ENCODE assay signal across 24 cellular contexts in the genomic region with DNA sequence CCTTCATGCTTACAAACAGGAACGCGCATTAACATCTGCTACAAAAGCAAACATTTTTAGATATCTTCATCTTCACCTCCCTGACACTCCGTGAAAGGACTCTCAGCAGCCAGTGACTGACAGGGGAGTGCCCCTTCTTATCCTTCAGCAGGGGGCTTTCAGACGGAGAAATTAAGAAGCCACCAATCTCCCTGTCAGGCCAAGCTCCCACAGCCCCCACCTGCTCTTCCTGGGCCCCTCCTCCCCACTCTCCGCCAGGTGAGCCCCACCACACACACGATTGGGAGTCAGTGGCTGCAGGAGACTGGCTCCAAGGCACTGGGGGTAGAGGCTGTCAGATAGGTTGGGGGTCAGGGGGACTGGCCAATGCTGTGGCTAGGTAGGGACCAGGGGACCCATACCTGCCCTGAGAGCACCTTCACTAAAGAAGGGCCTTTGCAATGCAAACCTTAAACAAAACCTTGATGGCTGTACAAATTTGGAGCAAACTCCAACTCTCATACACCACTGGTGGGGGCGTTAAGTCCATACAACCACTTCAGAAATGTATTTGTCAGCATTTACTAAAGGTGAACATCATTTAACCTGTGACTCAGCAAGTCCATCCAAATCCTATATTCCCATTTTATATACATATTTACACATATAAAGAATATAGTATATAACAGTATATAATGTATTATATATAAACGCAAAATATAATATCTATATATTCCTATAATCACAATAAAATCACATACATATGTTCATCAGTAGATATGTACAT.
A peak's percentile ranks its signal among the peaks of the same experiment; 100 is the strongest.
DNase-seq lines count a peak whose midpoint lies in the region; ATAC-seq, FAIRE-seq and TF ChIP-seq lines count a peak whose summit lies in the region.
"Had no signal": no experiment of that assay in that cellular context is flagged by ENCODE, and none has a peak within 500 bp of the region (broad histone marks: within the 10 kb centered on the region; RNA-seq: fewer than 3 reads in every experiment).

No MANE protein-coding gene starts in this region.

- H3K9me3 Mint-ChIP-seq in osteocyte (ENCODE audit: unreplicated experiment): no peaks in the 10 kb centered on the region
- H3K9me3 Mint-ChIP-seq: CD8-positive, alpha-beta memory T cell had no signal

- no peak overlapping the region for H3K27ac Mint-ChIP-seq in osteocyte (ENCODE audit: unreplicated experiment)
- H3K27ac Mint-ChIP-seq: CD8-positive, alpha-beta memory T cell had no signal

- CTCF ChIA-PET in A549 (lab: Yijun Ruan, JAX): interaction anchor here (1.2 kb wide), 1 partner anchor 28 kb away, joined by 3 read pairs; no protein-coding TSS in a partner anchor

- POLR2A ChIA-PET in A549 (lab: Yijun Ruan, JAX): no interaction called here

- WGBS in A549 (ENCODE audit: missing lambda C conversion rate): 48% methylated on average over 7 of the region's 8 CpGs
- WGBS in upper lobe of left lung, 2 donors: 83 to 94% methylated on average over 6 to 8 of the region's 8 CpGs

- H3K4me1 Mint-ChIP-seq in osteocyte (ENCODE audit: unreplicated experiment): peaks cover 17% of the 10 kb centered on the region
- H3K4me1 Mint-ChIP-seq: CD8-positive, alpha-beta memory T cell had no signal

- TF ChIP-seq EP300 in A549 (IDR thresholded peaks at IDR 0.05) (no peak), upper lobe of left lung (IDR thresholded peaks at IDR 0.05) (no peak)

- no peak overlapping the region for H3K4me3 Mint-ChIP-seq in osteocyte (ENCODE audit: unreplicated experiment)
- H3K4me3 Mint-ChIP-seq: CD8-positive, alpha-beta memory T cell had no signal

- H3K4me3 ChIP-seq in A549 (no peak overlapping the region), upper lobe of left lung (no peak overlapping the region)

- H3K9me3 ChIP-seq in A549 (no peaks in the 10 kb centered on the region), upper lobe of left lung (peaks cover 0 to under 1% (median 0%) of the 10 kb centered on the region in 4 donors)

- H3K27me3 ChIP-seq in upper lobe of left lung: no peaks in the 10 kb centered on the region

- H3K4me1 ChIP-seq in A549: peaks cover 13% of the 10 kb centered on the region
- peaks cover 5 to 9% (median 7%) of the 10 kb centered on the region in 4 donors for H3K4me1 ChIP-seq in upper lobe of left lung

- no peak overlapping the region for H3K27ac ChIP-seq in A549
- no peak overlapping the region for H3K27ac ChIP-seq in upper lobe of left lung
- H3K27ac ChIP-seq: C4-2B had no signal

- H3K27me3 Mint-ChIP-seq in osteocyte (ENCODE audit: unreplicated experiment): no peaks in the 10 kb centered on the region

- TF ChIP-seq CTCF in A549 (IDR thresholded peaks at IDR 0.05) (no peak), osteocyte (IDR thresholded peaks at IDR 0.05) (no peak), upper lobe of left lung (IDR thresholded peaks at IDR 0.05) (no peak)

- DNase-seq in NCI-H748 (lab: John Stamatoyannopoulos, UW; ENCODE audit: unreplicated experiment) (peak; percentile 18), NCI-H748 treated with DMSO at 0.1 percent for 48 hours (lab: John Stamatoyannopoulos, UW) (no peak), A549 (ENCODE audit: low read depth in 1 of 2, low spot score in 1 of 2) (no peak), ecto neural progenitor cell (ENCODE audit: low spot score) (peak; percentile 32), osteocyte (ENCODE audit: extremely low spot score, unreplicated experiment) (peak; percentile 51), NCI-H146 (lab: John Stamatoyannopoulos, UW) (no peak), upper lobe of left lung (no peak), SHP77 treated with DMSO at 0.1 percent for 48 hours (lab: John Stamatoyannopoulos, UW) (no peak)
- DNase-seq: Calu3; CD8-positive, alpha-beta memory T cell; DMS153; KBM-7; MM.1S; NCI-H1048; NCI-H1436 treated with DMSO at 0.1 percent for 48 hours; NCI-H2029 treated with DMSO at 0.1 percent for 48 hours; NCI-H226; NCI-H510A treated with DMSO at 0.1 percent for 48 hours; OCI-M1 had no signal

- FAIRE-seq in A549 (lab: Jason Lieb, UNC): no peak
- FAIRE-seq: G401.6, GM12892, GM18507, RCC 7860 had no signal

- H3K36me3 ChIP-seq in upper lobe of left lung: no peaks in the 10 kb centered on the region

- H3K4me2 ChIP-seq in A549: no peak overlapping the region

- ATAC-seq in A549 (no peak), upper lobe of left lung (ENCODE audit: low FRiP score in 2 of 2) (no peak)

- TF ChIP-seq POLR2A in A549 (IDR thresholded peaks at IDR 0.05; ENCODE audit: low read length) (no peak), upper lobe of left lung (IDR thresholded peaks at IDR 0.05) (no peak)

- H3K36me3 Mint-ChIP-seq in osteocyte (ENCODE audit: unreplicated experiment): peaks cover 3% of the 10 kb centered on the region
- H3K36me3 Mint-ChIP-seq: CD8-positive, alpha-beta memory T cell had no signal

- no peak for TF ChIP-seq RAD21 in A549 (conservative IDR thresholded peaks at IDR 0.05 in 1 of 2, IDR thresholded peaks at IDR 0.05 in 1 of 2)

TF ChIP-seq in A549, 52 proteins besides CTCF, POLR2A, EP300 and RAD21:
- TF ChIP-seq RARB (CRISPR knock-in tag; IDR thresholded peaks at IDR 0.05): no peak
- no peak for TF ChIP-seq HDAC2 (IDR thresholded peaks at IDR 0.05)
- TF ChIP-seq MAFK (IDR thresholded peaks at IDR 0.05; ENCODE audit: partially characterized antibody): peak; percentile 31

Comparison
In these comparisons a context has a peak if more than half of its experiments do, and no peak if none do; other contexts are left out.
1. DNase-seq: peak in NCI-H748 (single experiment), ecto neural progenitor cell (single experiment) and osteocyte (single experiment); none in NCI-H748 treated with DMSO at 0.1 percent for 48 hours (single experiment), A549 (0 of 2), NCI-H146 (single experiment), upper lobe of left lung (0 of 2) and SHP77 treated with DMSO at 0.1 percent for 48 hours (single experiment).